ENCODE assay signal across 8 cellular contexts in the genomic region with DNA sequence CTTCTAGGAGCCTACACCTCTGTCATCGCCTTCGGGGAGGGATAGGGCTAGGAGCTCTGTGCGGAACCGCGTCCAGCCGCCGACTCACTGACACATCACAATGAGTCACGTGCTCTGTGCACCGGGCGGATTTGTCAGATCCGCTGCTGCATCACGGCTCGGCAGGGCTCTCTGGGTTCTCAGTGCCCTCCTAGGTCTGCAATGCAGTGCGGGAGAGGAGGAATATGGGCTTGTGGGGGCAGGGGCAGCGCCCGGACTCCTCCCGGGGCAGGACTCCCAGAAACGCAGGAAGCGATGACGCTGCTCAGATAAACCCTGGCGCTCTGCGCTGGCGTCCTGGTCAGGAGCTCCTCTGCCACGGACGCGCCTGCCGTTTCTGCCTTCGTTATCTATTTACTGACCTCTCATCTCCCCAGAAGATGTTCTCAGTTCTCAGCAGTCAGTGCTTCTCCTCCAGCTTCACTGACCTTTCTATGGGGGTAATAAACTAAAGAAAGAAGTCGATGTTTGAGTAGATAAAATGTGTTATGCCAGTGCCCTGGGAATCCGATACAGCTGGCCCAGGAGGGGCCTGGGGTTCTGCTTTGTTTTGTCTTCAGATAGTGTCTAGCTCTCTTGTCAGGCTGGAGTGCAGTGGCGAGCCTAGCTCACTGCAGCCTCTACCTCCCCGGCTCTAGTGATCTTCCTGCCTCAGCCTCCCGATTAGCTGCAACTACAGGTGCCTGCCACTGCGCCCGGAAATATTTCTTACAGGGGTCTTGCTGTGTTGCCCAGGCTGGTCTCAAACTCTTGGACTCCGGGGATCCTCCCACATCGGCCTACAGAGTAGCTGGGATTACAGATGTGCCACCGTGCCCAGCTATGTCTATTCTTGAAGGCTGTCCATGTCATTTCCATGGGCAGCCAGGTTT. TPM values are rescaled to one million over a fixed set of nuclear protein-coding genes. Genes with fewer than 3 reads are reported as not detected.
A peak's percentile ranks its signal among the peaks of the same experiment; 100 is the strongest.
DNase-seq lines count a peak whose midpoint lies in the region; ATAC-seq, FAIRE-seq and TF ChIP-seq lines count a peak whose summit lies in the region.

No MANE protein-coding gene starts in this region.

- peaks cover 24 to 52% (median 44%) of the 10 kb centered on the region in 6 donors for H3K4me1 ChIP-seq in spleen

- H3K27ac ChIP-seq in VCaP (peak overlapping the region; percentile 93), spleen (peak overlapping the region; percentile 73 to 91 (median 86))

- H3K36me3 ChIP-seq in bronchial epithelial cell (ENCODE audit: control insufficient read depth, insufficient read depth, low read length) (no peaks in the 10 kb centered on the region), spleen (no peaks in the 10 kb centered on the region)

- peak in 1 of 3 donors; percentile 48 for TF ChIP-seq POLR2A in spleen (IDR thresholded peaks at IDR 0.05)

- H3K4me3 ChIP-seq in bronchial epithelial cell (ENCODE audit: low read depth, low read length) (peak overlapping the region; percentile 37), spleen (peak overlapping the region; percentile 33 to 68 (median 46))

- 16 to 35% (median 19%) methylated on average over 16 to 38 of the region's 38 CpGs for WGBS in spleen, 5 donors

- peak; percentile 95 for ATAC-seq in GM18519 (IDR thresholded peaks at IDR 0.05; ENCODE audit: low FRiP score, unreplicated experiment)
- peak; percentile 94 for ATAC-seq in HG03066 (IDR thresholded peaks at IDR 0.05; ENCODE audit: low read depth, unreplicated experiment)

- intact Hi-C loops in spleen (cut with DNase I; ENCODE audit: low total_unique reads), result no loop called here

- TF ChIP-seq CTCF in VCaP (conservative IDR thresholded peaks at IDR 0.05) (no peak; the same call in 1 of the 2 replicates), bronchial epithelial cell (IDR thresholded peaks at IDR 0.05; ENCODE audit: insufficient read depth, low read length, severe bottlenecking) (no peak), spleen (IDR thresholded peaks at IDR 0.05 in 8 of 11, conservative IDR thresholded peaks at IDR 0.05 in 3 of 11) (peak in 1 of 11 experiments; percentile 13)

- FAIRE-seq in bronchial epithelial cell (lab: Jason Lieb, UNC), result no peak

- peak; percentile 29 for DNase-seq in 8988T
- peak; percentile 56 for DNase-seq in NCI-H2171 (lab: John Stamatoyannopoulos, UW)
- peak; percentile 100 for DNase-seq in bronchial epithelial cell (ENCODE audit: low read depth)
- DNase-seq in iris pigment epithelial cell (ENCODE audit: low read depth), result peak; percentile 100
- DNase-seq in spleen, result peak; percentile 96

- no peaks in the 10 kb centered on the region for H3K9me3 ChIP-seq in spleen

- H3K27me3 ChIP-seq in bronchial epithelial cell (ENCODE audit: control insufficient read depth, insufficient read depth, low read length), result no peaks in the 10 kb centered on the region
- H3K27me3 ChIP-seq in spleen (replicated peaks in 1 of 7), result no peaks in the 10 kb centered on the region

RNA-seq across cellular contexts. Expression of a gene that starts 22.8 kb away (rescaled TPM):
- 1,469 and 1,763 TPM in 2 replicates for total RNA-seq in bronchial epithelial cell
- total RNA-seq in spleen, result 100 to 1,000 TPM; 242 to 555 (median 365) TPM
- 10 to 100 TPM; 31.5 to 65.3 (median 54.3) TPM for polyA plus RNA-seq in spleen

Comparison
In these comparisons a context has a peak if more than half of its experiments do, and no peak if none do; other contexts are left out.
1. Peak in every context shown above with its lines: DNase-seq, ATAC-seq, H3K4me3 ChIP-seq and H3K27ac ChIP-seq.
2. DNase-seq: peak in every context shown above with its lines; median percentile 100 in bronchial epithelial cell; 100 in iris pigment epithelial cell; 96 in spleen; 56 in NCI-H2171; 29 in 8988T.